ENCODE assay signal across 23 cellular contexts in the genomic region with DNA sequence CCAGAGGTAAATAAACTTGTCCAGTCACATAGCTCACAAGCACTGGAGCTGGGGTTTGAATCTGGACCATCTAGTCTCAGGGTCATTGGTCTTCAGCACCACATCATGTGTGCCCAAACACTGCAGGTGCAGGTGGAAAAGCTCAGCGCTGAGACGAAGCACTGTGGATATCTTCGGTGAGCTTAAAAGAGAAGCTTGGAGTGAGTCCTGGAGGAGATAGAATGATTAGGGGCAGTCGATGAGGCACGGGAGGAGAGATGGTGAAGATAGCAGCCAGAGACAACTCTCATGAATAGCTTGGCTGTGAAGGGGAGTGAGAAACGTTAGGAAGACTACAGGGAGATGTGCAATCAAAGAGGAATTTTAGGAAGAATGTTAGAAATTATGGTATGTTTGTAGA.
DNase-seq lines count a peak whose midpoint lies in the region; ATAC-seq, FAIRE-seq and TF ChIP-seq lines count a peak whose summit lies in the region.
"Had no signal": no experiment of that assay in that cellular context is flagged by ENCODE, and none has a peak within 500 bp of the region (broad histone marks: within the 10 kb centered on the region; RNA-seq: fewer than 3 reads in every experiment).

No MANE protein-coding gene starts in this region.

- peak overlapping the region; percentile 97 for H3K27ac Mint-ChIP-seq in activated naive CD4-positive, alpha-beta T cell treated with anti-CD3 and anti-CD28 coated beads, Interleukin-2, amount 10 ng/mL, durations not matched to agents 7 days and 5 days
- H3K27ac Mint-ChIP-seq in T-helper 17 cell: peak overlapping the region; percentile 100
- peak overlapping the region; percentile 96 to 100 for H3K27ac Mint-ChIP-seq in effector memory CD8-positive, alpha-beta T cell
- H3K27ac Mint-ChIP-seq in stimulated activated naive CD8-positive, alpha-beta T cell treated with anti-CD3 and anti-CD28 coated beads, Interleukin-15, amount 100 ng/mL, for 72 hours: peak overlapping the region; percentile 91 to 97
- H3K27ac Mint-ChIP-seq: progenitor cell of endocrine pancreas had no signal

- H3K36me3 ChIP-seq in vagina (no peaks in the 10 kb centered on the region), pancreas (no peaks in the 10 kb centered on the region)
- H3K36me3 ChIP-seq: heart left ventricle, sigmoid colon, WERI-Rb-1 had no signal

- intact Hi-C loops in vagina (cut with DNase I) (no loop called here), pancreas (cut with DNase I) (no loop called here)

- WGBS in pancreas, 2 donors: 63 to 65% methylated on average over 6 of the region's 6 CpGs

- ATAC-seq in T-helper 17 cell: no peak
- ATAC-seq in effector memory CD8-positive, alpha-beta T cell (replicated peaks): no peak
- ATAC-seq in stimulated activated naive CD8-positive, alpha-beta T cell treated with anti-CD3 and anti-CD28 coated beads, Interleukin-15, amount 100 ng/mL, for 72 hours: no peak
- ATAC-seq in pancreas: no peak
- ATAC-seq: GM12878, HCT116, heart left ventricle had no signal

- no peak overlapping the region for H3K4me3 Mint-ChIP-seq in activated naive CD4-positive, alpha-beta T cell treated with anti-CD3 and anti-CD28 coated beads, Interleukin-2, amount 10 ng/mL, durations not matched to agents 7 days and 5 days
- peak overlapping the region; percentile 47 for H3K4me3 Mint-ChIP-seq in T-helper 17 cell
- peak overlapping the region; percentile 53 to 55 for H3K4me3 Mint-ChIP-seq in effector memory CD8-positive, alpha-beta T cell
- peak overlapping the region; percentile 11 to 82 for H3K4me3 Mint-ChIP-seq in stimulated activated naive CD8-positive, alpha-beta T cell treated with anti-CD3 and anti-CD28 coated beads, Interleukin-15, amount 100 ng/mL, for 72 hours

- DNase-seq in activated naive CD4-positive, alpha-beta T cell treated with anti-CD3 and anti-CD28 coated beads, Interleukin-2, amount 10 ng/mL, durations not matched to agents 7 days and 5 days: no peak
- no peak for DNase-seq in activated naive CD4-positive, alpha-beta T cell treated with Interleukin-2 at 50 U/mL for 16 hours
- no peak for DNase-seq in T-helper 17 cell
- no peak for DNase-seq in effector memory CD8-positive, alpha-beta T cell
- DNase-seq in stimulated activated naive CD8-positive, alpha-beta T cell treated with anti-CD3 and anti-CD28 coated beads, Interleukin-15, amount 100 ng/mL, for 72 hours: no peak
- DNase-seq in vagina (ENCODE audit: extremely low spot score in 2 of 2): no peak
- no peak for DNase-seq in NCI-H2171 treated with DMSO at 0.1 percent for 48 hours (lab: John Stamatoyannopoulos, UW)
- no peak for DNase-seq in pancreas
- DNase-seq: activated effector memory CD4-positive, alpha-beta T cell treated with anti-CD3 and anti-CD28 coated beads, Interleukin-2, amount 50 U/mL, for 16 hours; aorta; central memory CD4-positive, alpha-beta T cell; DMS79; heart left ventricle; KG1; NCI-H2171; NCI-H526; sigmoid colon; WERI-Rb-1 had no signal

- H3K36me3 Mint-ChIP-seq in activated naive CD4-positive, alpha-beta T cell treated with anti-CD3 and anti-CD28 coated beads, Interleukin-2, amount 10 ng/mL, durations not matched to agents 7 days and 5 days: peaks cover 1% of the 10 kb centered on the region
- H3K36me3 Mint-ChIP-seq in T-helper 17 cell (ENCODE audit: low read depth): no peaks in the 10 kb centered on the region
- peaks cover 13% of the 10 kb centered on the region for H3K36me3 Mint-ChIP-seq in effector memory CD8-positive, alpha-beta T cell (ENCODE audit: insufficient read depth)

- H3K4me3 ChIP-seq in vagina: no peak overlapping the region
- no peak overlapping the region for H3K4me3 ChIP-seq in pancreas
- H3K4me3 ChIP-seq: GM12878, heart left ventricle, sigmoid colon, SK-N-MC had no signal

- no peaks in the 10 kb centered on the region for H3K9me3 Mint-ChIP-seq in activated naive CD4-positive, alpha-beta T cell treated with anti-CD3 and anti-CD28 coated beads, Interleukin-2, amount 10 ng/mL, durations not matched to agents 7 days and 5 days
- H3K9me3 Mint-ChIP-seq in effector memory CD8-positive, alpha-beta T cell: no peaks in the 10 kb centered on the region
- peaks cover 0 to 15% of the 10 kb centered on the region in 2 donors for H3K9me3 Mint-ChIP-seq in stimulated activated naive CD8-positive, alpha-beta T cell treated with anti-CD3 and anti-CD28 coated beads, Interleukin-15, amount 100 ng/mL, for 72 hours

- TF ChIP-seq POLR2A in vagina (IDR thresholded peaks at IDR 0.05): no peak

- H3K9me3 ChIP-seq in T-helper 17 cell (ENCODE audit: control insufficient read depth, low read length, poor library complexity, severe bottlenecking) (no peaks in the 10 kb centered on the region), vagina (no peaks in the 10 kb centered on the region), pancreas (no peaks in the 10 kb centered on the region)
- H3K9me3 ChIP-seq: heart left ventricle, sigmoid colon had no signal

- TF ChIP-seq CTCF in vagina (IDR thresholded peaks at IDR 0.05) (no peak), pancreas (IDR thresholded peaks at IDR 0.05) (no peak)

- peaks cover 50% of the 10 kb centered on the region for H3K4me1 Mint-ChIP-seq in activated naive CD4-positive, alpha-beta T cell treated with anti-CD3 and anti-CD28 coated beads, Interleukin-2, amount 10 ng/mL, durations not matched to agents 7 days and 5 days
- peaks cover 68% of the 10 kb centered on the region for H3K4me1 Mint-ChIP-seq in T-helper 17 cell
- H3K4me1 Mint-ChIP-seq in effector memory CD8-positive, alpha-beta T cell (ENCODE audit: low read depth in 2 of 2): peaks cover 66 to 70% of the 10 kb centered on the region in 2 donors
- H3K4me1 Mint-ChIP-seq in stimulated activated naive CD8-positive, alpha-beta T cell treated with anti-CD3 and anti-CD28 coated beads, Interleukin-15, amount 100 ng/mL, for 72 hours: peaks cover 64% of the 10 kb centered on the region

- H3K4me1 ChIP-seq in vagina: no peaks in the 10 kb centered on the region
- H3K4me1 ChIP-seq in pancreas: no peaks in the 10 kb centered on the region

- H3K27me3 ChIP-seq in vagina (no peaks in the 10 kb centered on the region), pancreas (no peaks in the 10 kb centered on the region)
- H3K27me3 ChIP-seq: heart left ventricle, sigmoid colon had no signal

- H3K27ac ChIP-seq in vagina (no peak overlapping the region), pancreas (no peak overlapping the region)
- H3K27ac ChIP-seq: sigmoid colon, SK-N-MC, WERI-Rb-1 had no signal

- no peak for FAIRE-seq in pancreas (lab: Jason Lieb, UNC)
- FAIRE-seq: GM12878, urothelium cell line had no signal

- CTCF ChIA-PET in activated naive CD4-positive, alpha-beta T cell treated with anti-CD3 and anti-CD28 coated beads, Interleukin-2, amount 10 ng/mL, durations not matched to agents 7 days and 5 days (lab: Charles Lee): interaction anchor here (0.6 to 0.7 kb wide), 2 partner anchors 224 to 422 kb away, joined by 3 to 4 read pairs; no protein-coding TSS in a partner anchor

- H3K27me3 Mint-ChIP-seq in activated naive CD4-positive, alpha-beta T cell treated with anti-CD3 and anti-CD28 coated beads, Interleukin-2, amount 10 ng/mL, durations not matched to agents 7 days and 5 days: no peaks in the 10 kb centered on the region
- H3K27me3 Mint-ChIP-seq in T-helper 17 cell: no peaks in the 10 kb centered on the region
- H3K27me3 Mint-ChIP-seq in effector memory CD8-positive, alpha-beta T cell: no peaks in the 10 kb centered on the region
- H3K27me3 Mint-ChIP-seq in stimulated activated naive CD8-positive, alpha-beta T cell treated with anti-CD3 and anti-CD28 coated beads, Interleukin-15, amount 100 ng/mL, for 72 hours: no peaks in the 10 kb centered on the region
